In the genomic region with DNA sequence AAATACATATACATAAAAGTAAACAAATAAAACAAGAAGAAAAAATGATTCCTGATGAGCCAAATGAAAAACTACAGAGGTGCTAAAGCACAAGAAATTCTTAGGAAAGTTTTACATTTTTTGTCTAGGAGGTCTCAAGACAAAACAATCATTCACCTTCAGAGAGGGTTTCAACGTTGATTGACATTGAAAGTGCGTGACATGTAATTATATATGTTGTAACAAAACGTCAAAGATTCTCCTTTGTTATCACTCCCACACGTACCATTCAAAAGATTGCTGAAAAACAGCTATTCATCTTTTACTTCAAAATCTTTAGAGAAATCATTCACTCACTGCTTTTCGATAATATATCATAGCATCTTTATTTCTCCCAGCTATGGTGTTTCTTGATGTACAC, we compare ENCODE assay signal across 31 cellular contexts.
DNase-seq lines count a peak whose midpoint lies in the region; ATAC-seq and TF ChIP-seq lines count a peak whose summit lies in the region.
"Had no signal": no experiment of that assay in that cellular context is flagged by ENCODE, and none has a peak within 500 bp of the region (broad histone marks: within the 10 kb centered on the region; RNA-seq: fewer than 3 reads in every experiment).

No MANE protein-coding gene starts in this region.

- no peaks in the 10 kb centered on the region for H3K9me3 Mint-ChIP-seq in natural killer cell
- H3K9me3 Mint-ChIP-seq in natural killer cell treated with Interleukin-12 subunit alpha and Interleukin-12 subunit beta and Interleukin-15 and Interleukin-18, amount 100 ng/mL, for 72 hours: no peaks in the 10 kb centered on the region

- peaks cover 36 to 37% of the 10 kb centered on the region in 2 donors for H3K4me1 Mint-ChIP-seq in natural killer cell
- H3K4me1 Mint-ChIP-seq in natural killer cell treated with Interleukin-12 subunit alpha and Interleukin-12 subunit beta and Interleukin-15 and Interleukin-18, amount 100 ng/mL, for 72 hours (ENCODE audit: low read depth in 2 of 2): peaks cover 0 to 15% of the 10 kb centered on the region in 2 donors
- H3K4me1 Mint-ChIP-seq: B cell; CD14-positive monocyte; CD4-positive, alpha-beta memory T cell; CD4-positive, CD25-positive, alpha-beta regulatory T cell; CD8-positive, alpha-beta memory T cell had no signal

- intact Hi-C loops in natural killer cell (cut with micrococcal nuclease) (no loop called here), PC-9 (cut with micrococcal nuclease; ENCODE audit: unreplicated experiment) (no loop called here)

- H3K9me3 ChIP-seq in neural cell (ENCODE audit: low read length) (no peaks in the 10 kb centered on the region), PC-9 (ENCODE audit: insufficient read depth, low read depth) (no peaks in the 10 kb centered on the region)
- H3K9me3 ChIP-seq: A549; BE2C; BLaER1; BLaER1 treated with 17β-estradiol and CSF1 and Interleukin-3, amounts not matched to agents 10 nM and 100 nM; Caco-2 had no signal

- peak overlapping the region; percentile 52 for H3K4me3 Mint-ChIP-seq in natural killer cell
- H3K4me3 Mint-ChIP-seq in natural killer cell treated with Interleukin-12 subunit alpha and Interleukin-12 subunit beta and Interleukin-15 and Interleukin-18, amount 100 ng/mL, for 72 hours: no peak overlapping the region
- H3K4me3 Mint-ChIP-seq: B cell; CD14-positive monocyte; CD4-positive, alpha-beta T cell; CD4-positive, CD25-positive, alpha-beta regulatory T cell; CD8-positive, alpha-beta memory T cell; CD8-positive, alpha-beta T cell had no signal

- H3K27me3 ChIP-seq in neural cell (ENCODE audit: insufficient read depth, low read depth, low read length) (no peaks in the 10 kb centered on the region), PC-9 (ENCODE audit: insufficient read depth, low read depth) (peaks cover 2% of the 10 kb centered on the region; the same call in 1 of the 2 replicates)
- H3K27me3 ChIP-seq: BE2C; BLaER1; BLaER1 treated with 17β-estradiol and CSF1 and Interleukin-3, amounts not matched to agents 10 nM and 100 nM had no signal

- H3K79me2 ChIP-seq in neural cell (replicated peaks; ENCODE audit: insufficient read depth, low read length) (no peaks in the 10 kb centered on the region), PC-9 (ENCODE audit: low read depth) (no peaks in the 10 kb centered on the region)

- DNase-seq in natural killer cell (no peak), PC-9 (no peak)
- DNase-seq in natural killer cell treated with Interleukin-12 subunit alpha and Interleukin-12 subunit beta and Interleukin-15 and Interleukin-18, amount 100 ng/mL, for 72 hours (ENCODE audit: low spot score): no peak
- DNase-seq: 8988T; ACHN; AML-193; BE2C; C1 segment of cervical spinal cord; Caco-2; Calu3; CD4-positive, alpha-beta memory T cell; CD4-positive, alpha-beta T cell; CD4-positive, CD25-positive, alpha-beta regulatory T cell; CD8-positive, alpha-beta memory T cell; CD8-positive, alpha-beta T cell; COR-L47; DMS 273 treated with DMSO at 0.1 percent for 48 hours; DMS153; DMS53; DMS79; DMS79 treated with DMSO at 0.1 percent for 48 hours; DND-41; EL had no signal

- peak; percentile 81 for TF ChIP-seq EP300 in neural cell (conservative IDR thresholded peaks at IDR 0.05; ENCODE audit: poor library complexity, severe bottlenecking)

- no peak for ATAC-seq in natural killer cell
- no peak for ATAC-seq in natural killer cell treated with Interleukin-12 subunit alpha and Interleukin-12 subunit beta and Interleukin-15 and Interleukin-18, amount 100 ng/mL, for 72 hours
- ATAC-seq: A549; CD8-positive, alpha-beta T cell had no signal

- H2AFZ ChIP-seq in neural cell (ENCODE audit: low read depth, low read length) (no peak overlapping the region), PC-9 (no peak overlapping the region)

- no peak overlapping the region for H3K4me3 ChIP-seq in neural cell (ENCODE audit: low read length)
- no peak overlapping the region for H3K4me3 ChIP-seq in PC-9
- H3K4me3 ChIP-seq: A549; BLaER1; BLaER1 treated with 17β-estradiol and CSF1 and Interleukin-3, amounts not matched to agents 10 nM and 100 nM had no signal

- H3K36me3 Mint-ChIP-seq in natural killer cell: no peaks in the 10 kb centered on the region
- H3K36me3 Mint-ChIP-seq in natural killer cell treated with Interleukin-12 subunit alpha and Interleukin-12 subunit beta and Interleukin-15 and Interleukin-18, amount 100 ng/mL, for 72 hours: no peaks in the 10 kb centered on the region
- H3K36me3 Mint-ChIP-seq: CD14-positive monocyte; CD4-positive, alpha-beta memory T cell; CD4-positive, CD25-positive, alpha-beta regulatory T cell; CD8-positive, alpha-beta memory T cell; CD8-positive, alpha-beta T cell had no signal

- TF ChIP-seq CTCF in natural killer cell (IDR thresholded peaks at IDR 0.05) (no peak), neural cell (IDR thresholded peaks at IDR 0.05; ENCODE audit: poor library complexity, severe bottlenecking) (no peak), PC-9 (conservative IDR thresholded peaks at IDR 0.05) (no peak)

- no TSS peak for BruUV-seq in PC-9 (replicated peaks; lab: Mats Ljungman, UMichigan)

- H3K9me2 ChIP-seq in neural cell (ENCODE audit: insufficient read depth, low read length) (no peaks in the 10 kb centered on the region), PC-9 (ENCODE audit: insufficient read depth) (no peaks in the 10 kb centered on the region)

- POLR2A ChIA-PET in PC-9 (lab: Charles Lee; ENCODE audit: unreplicated experiment): no interaction called here

- no peak overlapping the region for H3K27ac ChIP-seq in neural cell (ENCODE audit: low read length)
- H3K27ac ChIP-seq in PC-9: no peak overlapping the region
- H3K27ac ChIP-seq: 22Rv1; A549; BLaER1; BLaER1 treated with 17β-estradiol and CSF1 and Interleukin-3, amounts not matched to agents 10 nM and 100 nM; C4-2B had no signal

- H3K27ac Mint-ChIP-seq in natural killer cell: peak overlapping the region; percentile 37 to 74
- no peak overlapping the region for H3K27ac Mint-ChIP-seq in natural killer cell treated with Interleukin-12 subunit alpha and Interleukin-12 subunit beta and Interleukin-15 and Interleukin-18, amount 100 ng/mL, for 72 hours
- H3K27ac Mint-ChIP-seq: B cell; CD14-positive monocyte; CD4-positive, alpha-beta memory T cell; CD4-positive, alpha-beta T cell; CD4-positive, CD25-positive, alpha-beta regulatory T cell; CD8-positive, alpha-beta memory T cell; CD8-positive, alpha-beta T cell had no signal

- CTCF ChIA-PET in PC-9 (lab: Charles Lee): no interaction called here

- H3K36me3 ChIP-seq in neural cell (ENCODE audit: insufficient read depth, low read length) (no peaks in the 10 kb centered on the region), PC-9 (ENCODE audit: low read depth) (no peaks in the 10 kb centered on the region)
- H3K36me3 ChIP-seq: BE2C; BLaER1; BLaER1 treated with 17β-estradiol and CSF1 and Interleukin-3, amounts not matched to agents 10 nM and 100 nM had no signal

- H3K4me1 ChIP-seq in PC-9 (replicated peaks; ENCODE audit: insufficient read depth): no peaks in the 10 kb centered on the region
- H3K4me1 ChIP-seq: A549; BE2C; BLaER1; BLaER1 treated with 17β-estradiol and CSF1 and Interleukin-3, amounts not matched to agents 10 nM and 100 nM had no signal

- TF ChIP-seq RAD21 in neural cell (conservative IDR thresholded peaks at IDR 0.05): no peak

- H3K4me2 ChIP-seq in neural cell (ENCODE audit: low read length): no peak overlapping the region
- no peak overlapping the region for H3K4me2 ChIP-seq in PC-9
- H3K4me2 ChIP-seq: A549; BLaER1; BLaER1 treated with 17β-estradiol and CSF1 and Interleukin-3, amounts not matched to agents 10 nM and 100 nM had no signal

- H3F3A ChIP-seq in neural cell (ENCODE audit: insufficient read depth, low read length, poor library complexity, severe bottlenecking) (no peaks in the 10 kb centered on the region), PC-9 (ENCODE audit: insufficient read depth, low read depth) (no peaks in the 10 kb centered on the region)

- no peak overlapping the region for H3K9ac ChIP-seq in neural cell (ENCODE audit: low read length)
- H3K9ac ChIP-seq: BLaER1; BLaER1 treated with 17β-estradiol and CSF1 and Interleukin-3, amounts not matched to agents 10 nM and 100 nM had no signal

- H4K20me1 ChIP-seq in neural cell (ENCODE audit: insufficient read depth): no peaks in the 10 kb centered on the region
- H4K20me1 ChIP-seq in PC-9 (ENCODE audit: insufficient read depth): no peaks in the 10 kb centered on the region
- H4K20me1 ChIP-seq: BLaER1; BLaER1 treated with 17β-estradiol and CSF1 and Interleukin-3, amounts not matched to agents 10 nM and 100 nM had no signal

- no peaks in the 10 kb centered on the region for H3K27me3 Mint-ChIP-seq in natural killer cell (ENCODE audit: low read depth in 2 of 2)
- no peaks in the 10 kb centered on the region for H3K27me3 Mint-ChIP-seq in natural killer cell treated with Interleukin-12 subunit alpha and Interleukin-12 subunit beta and Interleukin-15 and Interleukin-18, amount 100 ng/mL, for 72 hours
- H3K27me3 Mint-ChIP-seq: B cell; CD4-positive, alpha-beta memory T cell; CD4-positive, alpha-beta T cell; CD4-positive, CD25-positive, alpha-beta regulatory T cell; CD8-positive, alpha-beta memory T cell had no signal

TF ChIP-seq in neural cell, 6 proteins besides CTCF, POLR2A, EP300 and RAD21:
- TF ChIP-seq POLR2AphosphoS5 (IDR thresholded peaks at IDR 0.05) (peak; percentile 53), EZH2 (IDR thresholded peaks at IDR 0.05; ENCODE audit: borderline replicate concordance, insufficient read depth, low read length, poor library complexity, severe bottlenecking) (no peak)

Comparison
In these comparisons a context has a peak if more than half of its experiments do, and no peak if none do; other contexts are left out.
1. H3K27ac Mint-ChIP-seq: peak in natural killer cell (2 of 2); none in natural killer cell treated with Interleukin-12 subunit alpha and Interleukin-12 subunit beta and Interleukin-15 and Interleukin-18, amount 100 ng/mL, for 72 hours (0 of 2).